In genomic region chr17:61294777-61295176, GRCh38 we compare ENCODE assay signal across 10 cellular contexts.
DNase-seq lines count a peak whose midpoint lies in the region; FAIRE-seq and TF ChIP-seq lines count a peak whose summit lies in the region.
"Had no signal": no experiment of that assay in that cellular context is flagged by ENCODE, and none has a peak within 500 bp of the region (broad histone marks: within the 10 kb centered on the region; RNA-seq: fewer than 3 reads in every experiment).

No MANE protein-coding gene starts in this region.

- H3K36me3 ChIP-seq in bronchial epithelial cell (ENCODE audit: control insufficient read depth, insufficient read depth, low read length) (no peaks in the 10 kb centered on the region), suprapubic skin (no peaks in the 10 kb centered on the region)

- TF ChIP-seq EP300 in suprapubic skin (IDR thresholded peaks at IDR 0.05), result no peak

- H3K9me3 ChIP-seq in suprapubic skin, result no peaks in the 10 kb centered on the region

- TF ChIP-seq POLR2A in suprapubic skin (IDR thresholded peaks at IDR 0.05), result no peak

- TF ChIP-seq CTCF in bronchial epithelial cell (IDR thresholded peaks at IDR 0.05; ENCODE audit: insufficient read depth, low read length, severe bottlenecking), result no peak
- TF ChIP-seq CTCF in suprapubic skin (IDR thresholded peaks at IDR 0.05), result no peak

- no peaks in the 10 kb centered on the region for H3K27me3 ChIP-seq in bronchial epithelial cell (ENCODE audit: control insufficient read depth, insufficient read depth, low read length)
- H3K27me3 ChIP-seq in suprapubic skin, result no peaks in the 10 kb centered on the region

- H3K27ac ChIP-seq in suprapubic skin, result no peak overlapping the region

- H3K4me3 ChIP-seq in bronchial epithelial cell (ENCODE audit: low read depth, low read length) (no peak overlapping the region), suprapubic skin (no peak overlapping the region)

- 66% methylated on average over 3 of the region's 3 CpGs for WGBS in suprapubic skin

- FAIRE-seq in HTR-8/SVneo (lab: Jason Lieb, UNC) (peak; percentile 77), bronchial epithelial cell (lab: Jason Lieb, UNC) (no peak)

- no peaks in the 10 kb centered on the region for H3K4me1 ChIP-seq in suprapubic skin

- DNase-seq in AG08396 (ENCODE audit: low spot score) (peak; percentile 61), HTR-8/SVneo (ENCODE audit: insufficient read length, low spot score) (peak; percentile 79), bronchial epithelial cell (ENCODE audit: low read depth) (peak; percentile 71), kidney glomerular epithelial cell (lab: John Stamatoyannopoulos, UW) (peak; percentile 37), germinal center (ENCODE audit: low spot score) (no peak), C1 segment of cervical spinal cord (lab: John Stamatoyannopoulos, UW) (no peak), suprapubic skin (ENCODE audit: low spot score in 2 of 2) (no peak), superior temporal gyrus (ENCODE audit: extremely low spot score) (no peak)
- DNase-seq: KBM-7, NCI-H446 had no signal

Comparison
In these comparisons a context has a peak if more than half of its experiments do, and no peak if none do; other contexts are left out.
1. DNase-seq: peak in AG08396 (single experiment), HTR-8/SVneo (single experiment), bronchial epithelial cell (single experiment) and kidney glomerular epithelial cell (single experiment); none in germinal center (single experiment), C1 segment of cervical spinal cord (0 of 14), suprapubic skin (0 of 2) and superior temporal gyrus (single experiment).